ENCODE assay signal across 1 cellular context in genomic region chr12:14843425-14843887, GRCh38.
A peak's percentile ranks its signal among the peaks of the same experiment; 100 is the strongest.
TF ChIP-seq lines count a peak whose summit lies in the region.

TSS of gene ART4 (minus strand) at chr12:14843526. CDS start at chr12:14843113, 413 bp downstream.

TF ChIP-seq in Ishikawa, 13 proteins besides CTCF, POLR2A, EP300 and RAD21 (continued from another document):
- TF ChIP-seq REST (IDR thresholded peaks at IDR 0.05; ENCODE audit: low read depth): peak; percentile 41
